In genomic region chr17:27654654-27655524, GRCh38 we compare ENCODE assay signal across 8 cellular contexts. TPM values are rescaled to one million over a fixed set of nuclear protein-coding genes. Genes with fewer than 3 reads are reported as not detected.
A peak's percentile ranks its signal among the peaks of the same experiment; 100 is the strongest.
DNase-seq lines count a peak whose midpoint lies in the region; ATAC-seq and TF ChIP-seq lines count a peak whose summit lies in the region.

No MANE protein-coding gene starts in this region.

- peak; percentile 76 to 98 (median 94) for TF ChIP-seq CTCF in dorsolateral prefrontal cortex (IDR thresholded peaks at IDR 0.05 in 54 of 56, conservative IDR thresholded peaks at IDR 0.05 in 2 of 56; ENCODE audit: low read depth in 1 of 56, partially characterized antibody in 56 of 56)

- intact Hi-C loops in dorsolateral prefrontal cortex (cut with DNase I), result loop anchor here (2.0 to 10.0 kb wide), 6 partner anchors 102 to 418 kb away; partner anchors contain the start of gene KSR1 (in 1 of the 2)

- peak; percentile 99 for DNase-seq in 8988T
- peak; percentile 75 for DNase-seq in NCI-H748 (lab: John Stamatoyannopoulos, UW; ENCODE audit: unreplicated experiment)
- DNase-seq in activated CD4-positive, alpha-beta T cell treated with anti-CD3 and anti-CD28 coated beads, Interleukin-2, amount 50 U/mL, for 1 hour, result peak; percentile 64
- DNase-seq in dorsolateral prefrontal cortex, result peak; percentile 60 to 82 (median 68)
- DNase-seq in lung microvascular endothelial cell (ENCODE audit: low read depth in 2 of 2), result peak; percentile 63 to 75
- peak; percentile 65 to 72 for DNase-seq in stimulated activated CD8-positive, alpha-beta memory T cell treated with anti-CD3 and anti-CD28 coated beads, Interleukin-2, amount 100 ng/mL, for 48 hours (ENCODE audit: low read depth in 2 of 2)

- ATAC-seq in GM18502 (IDR thresholded peaks at IDR 0.05; ENCODE audit: poor library complexity, unreplicated experiment) (peak; percentile 72), HG03175 (IDR thresholded peaks at IDR 0.05; ENCODE audit: unreplicated experiment) (peak; percentile 75)

- no peak overlapping the region for H3K27ac ChIP-seq in dorsolateral prefrontal cortex

- H3K27me3 ChIP-seq in dorsolateral prefrontal cortex, result no peaks in the 10 kb centered on the region

- no peak overlapping the region for H3K4me3 ChIP-seq in dorsolateral prefrontal cortex

RNA-seq across cellular contexts. Expression of gene LGALS9, which starts 23.9 kb away (rescaled TPM):
- 10 to 100 TPM in 112 of 120 experiments, 1 to 10 TPM in 8; 6.8 to 52.7 (median 20.4) TPM for total RNA-seq in dorsolateral prefrontal cortex
- total RNA-seq in lung microvascular endothelial cell, result 24.8 and 25.7 TPM in 2 replicates
